ENCODE assay signal across 15 cellular contexts in genomic region chr4:128866281-128866680, GRCh38.
"Had no signal": no experiment of that assay in that cellular context is flagged by ENCODE, and none has a peak within 500 bp of the region (broad histone marks: within the 10 kb centered on the region; RNA-seq: fewer than 3 reads in every experiment).

No MANE protein-coding gene starts in this region.

- DNase-seq: activated CD8-positive, alpha-beta T cell treated with anti-CD3 and anti-CD28 coated beads for 36 hours; activated naive CD4-positive, alpha-beta T cell; adrenal gland; dorsolateral prefrontal cortex; islet precursor cell; naive thymus-derived CD8-positive, alpha-beta T cell; occipital lobe; stimulated activated naive CD4-positive, alpha-beta T cell; T1000; trophoblast cell had no signal

- FAIRE-seq: endometrium had no signal

- H3K9me3 Mint-ChIP-seq: activated CD8-positive, alpha-beta T cell treated with anti-CD3 and anti-CD28 coated beads for 36 hours; activated T-helper 1 cell treated with anti-CD3 and anti-CD28 coated beads, Interleukin-12 subunit alpha, Interleukin-12 subunit beta, Interleukin-2, Interleukin-4 antibody, amounts not matched to agents 30 ng/mL and 10 ng/mL and 1 ng/mL, durations not matched to agents 14 hours and 24 hours and 36 hours; naive thymus-derived CD8-positive, alpha-beta T cell had no signal

- ATAC-seq: activated CD8-positive, alpha-beta T cell treated with anti-CD3 and anti-CD28 coated beads for 36 hours; gastroesophageal sphincter; left lobe of liver; naive thymus-derived CD8-positive, alpha-beta T cell had no signal

- H3K27ac ChIP-seq: adrenal gland, cardiac muscle cell, dorsolateral prefrontal cortex, gastroesophageal sphincter had no signal

- H3K27me3 ChIP-seq: adrenal gland, cardiac muscle cell, dorsolateral prefrontal cortex, gastroesophageal sphincter had no signal

- H3K4me3 Mint-ChIP-seq: activated CD8-positive, alpha-beta T cell treated with anti-CD3 and anti-CD28 coated beads for 36 hours; activated T-helper 1 cell treated with anti-CD3 and anti-CD28 coated beads, Interleukin-12 subunit alpha, Interleukin-12 subunit beta, Interleukin-2, Interleukin-4 antibody, amounts not matched to agents 30 ng/mL and 10 ng/mL and 1 ng/mL, durations not matched to agents 14 hours and 24 hours and 36 hours; naive thymus-derived CD8-positive, alpha-beta T cell had no signal

- H3K9me3 ChIP-seq: adrenal gland, gastroesophageal sphincter had no signal

- H3K27ac Mint-ChIP-seq: activated CD8-positive, alpha-beta T cell treated with anti-CD3 and anti-CD28 coated beads for 36 hours; activated T-helper 1 cell treated with anti-CD3 and anti-CD28 coated beads, Interleukin-12 subunit alpha, Interleukin-12 subunit beta, Interleukin-2, Interleukin-4 antibody, amounts not matched to agents 30 ng/mL and 10 ng/mL and 1 ng/mL, durations not matched to agents 14 hours and 24 hours and 36 hours had no signal

- H3K4me3 ChIP-seq: adrenal gland, cardiac muscle cell, dorsolateral prefrontal cortex, gastroesophageal sphincter had no signal

- H3K27me3 Mint-ChIP-seq: activated CD8-positive, alpha-beta T cell treated with anti-CD3 and anti-CD28 coated beads for 36 hours; naive thymus-derived CD8-positive, alpha-beta T cell had no signal
